ENCODE assay signal across 17 cellular contexts in the genomic region with DNA sequence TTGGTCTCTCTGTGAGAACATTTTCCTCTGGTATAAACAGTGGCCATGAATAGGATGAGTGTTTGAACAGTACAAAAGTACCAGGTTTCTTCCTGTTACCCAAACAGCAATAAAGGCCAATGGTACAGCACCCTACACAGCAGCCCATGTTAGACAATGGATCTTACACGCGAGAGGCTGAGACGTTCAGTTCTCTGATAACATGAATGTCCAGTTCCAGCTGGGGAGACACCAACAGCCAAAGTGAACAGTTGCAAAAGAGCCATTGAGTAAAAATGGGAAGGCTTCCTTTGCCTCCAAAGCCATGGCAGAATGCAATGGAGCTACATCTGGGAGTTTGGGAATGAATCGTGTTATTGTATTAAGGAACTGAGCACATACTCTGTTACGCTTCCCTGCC.
A peak's percentile ranks its signal among the peaks of the same experiment; 100 is the strongest.
DNase-seq lines count a peak whose midpoint lies in the region; ATAC-seq and TF ChIP-seq lines count a peak whose summit lies in the region.
"Had no signal": no experiment of that assay in that cellular context is flagged by ENCODE, and none has a peak within 500 bp of the region (broad histone marks: within the 10 kb centered on the region; RNA-seq: fewer than 3 reads in every experiment).

No MANE protein-coding gene starts in this region.

- no peaks in the 10 kb centered on the region for H3K9me2 ChIP-seq in SK-N-SH

- H3K36me3 ChIP-seq in SK-N-SH (replicated peaks in 1 of 2; ENCODE audit: control insufficient read depth in 1 of 2, insufficient read depth in 2 of 2, low read length in 1 of 2): no peaks in the 10 kb centered on the region
- no peaks in the 10 kb centered on the region for H3K36me3 ChIP-seq in stomach
- H3K36me3 ChIP-seq: BLaER1 treated with 17β-estradiol and CSF1 and Interleukin-3, amounts not matched to agents 10 nM and 100 nM; SJCRH30 had no signal

- TF ChIP-seq EP300 in SK-N-SH (IDR thresholded peaks at IDR 0.05; ENCODE audit: borderline replicate concordance in 1 of 2, low read depth in 1 of 2, low read length in 1 of 2) (no peak), stomach (IDR thresholded peaks at IDR 0.05) (no peak)

- no peak for TF ChIP-seq POLR2A in stomach (IDR thresholded peaks at IDR 0.05)

- peak overlapping the region; percentile 17 for H3K27ac ChIP-seq in foreskin keratinocyte
- H3K27ac ChIP-seq in SK-N-SH (ENCODE audit: low read depth in 2 of 2, low read length in 1 of 2): no peak overlapping the region
- H3K27ac ChIP-seq in stomach: no peak overlapping the region
- H3K27ac ChIP-seq: BLaER1 treated with 17β-estradiol and CSF1 and Interleukin-3, amounts not matched to agents 10 nM and 100 nM; KMS-11; SJCRH30 had no signal

- intact Hi-C loops in stomach (cut with DNase I; ENCODE audit: low total_unique reads): no loop called here

- no peak for ATAC-seq in foreskin keratinocyte
- ATAC-seq: activated naive CD4-positive, alpha-beta T cell treated with anti-CD3 and anti-CD28 coated beads, Interleukin-2, amount 50 U/mL, for 72 hours; effector memory CD8-positive, alpha-beta T cell; left lobe of liver had no signal

- H3K4me1 ChIP-seq in foreskin keratinocyte (peaks cover 4% of the 10 kb centered on the region), SK-N-SH (ENCODE audit: control insufficient read depth in 1 of 2, insufficient read depth in 2 of 2, low read depth in 1 of 2, low read length in 1 of 2) (no peaks in the 10 kb centered on the region), stomach (no peaks in the 10 kb centered on the region)
- H3K4me1 ChIP-seq: SJCRH30 had no signal

- H3K27me3 ChIP-seq in foreskin keratinocyte: no peaks in the 10 kb centered on the region
- H3K27me3 ChIP-seq in SK-N-SH (ENCODE audit: insufficient read depth): no peaks in the 10 kb centered on the region
- no peaks in the 10 kb centered on the region for H3K27me3 ChIP-seq in stomach
- H3K27me3 ChIP-seq: BLaER1 treated with 17β-estradiol and CSF1 and Interleukin-3, amounts not matched to agents 10 nM and 100 nM; SJCRH30 had no signal

- H3F3A ChIP-seq in SK-N-SH (replicated peaks; ENCODE audit: insufficient read depth): no peaks in the 10 kb centered on the region

- peak; percentile 85 for DNase-seq in NCI-H1092 treated with DMSO at 0.1 percent for 48 hours (lab: John Stamatoyannopoulos, UW)
- DNase-seq in NCI-H510A (lab: John Stamatoyannopoulos, UW): peak; percentile 19
- DNase-seq in foreskin keratinocyte: no peak
- peak; percentile 98 for DNase-seq in putamen (ENCODE audit: low spot score)
- no peak for DNase-seq in NCI-H226
- DNase-seq in SK-N-SH: no peak
- DNase-seq in stomach: no peak
- DNase-seq: activated CD4-positive, alpha-beta T cell treated with anti-CD3 and anti-CD28 coated beads for 4 hours; DND-41; effector memory CD8-positive, alpha-beta T cell; NCI-H187; SJCRH30; T-helper 9 cell had no signal

- TF ChIP-seq CTCF in foreskin keratinocyte (conservative IDR thresholded peaks at IDR 0.05) (no peak), SK-N-SH (IDR thresholded peaks at IDR 0.05) (no peak), stomach (IDR thresholded peaks at IDR 0.05) (no peak)

- H3K4me3 ChIP-seq in SK-N-SH (ENCODE audit: low read depth in 2 of 2, low read length in 1 of 2) (no peak overlapping the region), stomach (no peak overlapping the region)
- H3K4me3 ChIP-seq: BLaER1 treated with 17β-estradiol and CSF1 and Interleukin-3, amounts not matched to agents 10 nM and 100 nM; SJCRH30 had no signal

- no peak overlapping the region for H2AFZ ChIP-seq in SK-N-SH (ENCODE audit: low read depth)

- 90% methylated on average over 5 of the region's 5 CpGs for WGBS in SK-N-SH (ENCODE audit: low lambda C conversion rate)
- 76 to 92% (median 80%) methylated on average over 5 of the region's 5 CpGs for WGBS in stomach, 5 donors

- POLR2A ChIA-PET in SK-N-SH (lab: Yijun Ruan, JAX): no interaction called here

- no peak for TF ChIP-seq RAD21 in SK-N-SH (IDR thresholded peaks at IDR 0.05; ENCODE audit: low read length)

- H3K4me2 ChIP-seq in SK-N-SH: no peak overlapping the region
- H3K4me2 ChIP-seq: BLaER1 treated with 17β-estradiol and CSF1 and Interleukin-3, amounts not matched to agents 10 nM and 100 nM; KMS-11 had no signal

- H3K9me3 ChIP-seq in SK-N-SH: no peaks in the 10 kb centered on the region
- no peaks in the 10 kb centered on the region for H3K9me3 ChIP-seq in stomach
- H3K9me3 ChIP-seq: SJCRH30 had no signal

- H4K20me1 ChIP-seq in SK-N-SH (ENCODE audit: insufficient read depth): no peaks in the 10 kb centered on the region
- H4K20me1 ChIP-seq: BLaER1 treated with 17β-estradiol and CSF1 and Interleukin-3, amounts not matched to agents 10 nM and 100 nM had no signal

- no peak overlapping the region for H3K9ac ChIP-seq in SK-N-SH
- H3K9ac ChIP-seq: BLaER1 treated with 17β-estradiol and CSF1 and Interleukin-3, amounts not matched to agents 10 nM and 100 nM; KMS-11 had no signal

- no peaks in the 10 kb centered on the region for H3K79me2 ChIP-seq in SK-N-SH (ENCODE audit: insufficient read depth)

- CTCF ChIA-PET in SK-N-SH (lab: Yijun Ruan, JAX): interaction anchor here (1.4 kb wide), 1 partner anchor 15 kb away, joined by 4 read pairs; no protein-coding TSS in a partner anchor

TF ChIP-seq in SK-N-SH, 30 proteins besides CTCF, POLR2A, EP300 and RAD21:
- TF ChIP-seq GABPA (IDR thresholded peaks at IDR 0.05; ENCODE audit: low read depth) (no peak), MXI1 (IDR thresholded peaks at IDR 0.05; ENCODE audit: low read depth, low read length) (no peak), POLR2AphosphoS5 (IDR thresholded peaks at IDR 0.05; ENCODE audit: low read depth, low read length) (no peak), MEF2A (IDR thresholded peaks at IDR 0.05; ENCODE audit: borderline replicate concordance, low read depth) (no peak), FOXM1 (IDR thresholded peaks at IDR 0.05; ENCODE audit: low read depth) (no peak), RFX5 (IDR thresholded peaks at IDR 0.05; ENCODE audit: low read length) (no peak), GATA2 (CRISPR knock-in tag; IDR thresholded peaks at IDR 0.05) (no peak), RCOR1 (IDR thresholded peaks at IDR 0.05; ENCODE audit: low read length) (no peak), ELF1 (IDR thresholded peaks at IDR 0.05) (no peak), SIN3A (IDR thresholded peaks at IDR 0.05; ENCODE audit: borderline replicate concordance, low read depth, low read length) (no peak)
- TF ChIP-seq, protein P1, sequence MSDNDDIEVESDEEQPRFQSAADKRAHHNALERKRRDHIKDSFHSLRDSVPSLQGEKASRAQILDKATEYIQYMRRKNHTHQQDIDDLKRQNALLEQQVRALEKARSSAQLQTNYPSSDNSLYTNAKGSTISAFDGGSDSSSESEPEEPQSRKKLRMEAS (IDR thresholded peaks at IDR 0.05; ENCODE audit: low read depth): no peak
- TF ChIP-seq, protein P2, sequence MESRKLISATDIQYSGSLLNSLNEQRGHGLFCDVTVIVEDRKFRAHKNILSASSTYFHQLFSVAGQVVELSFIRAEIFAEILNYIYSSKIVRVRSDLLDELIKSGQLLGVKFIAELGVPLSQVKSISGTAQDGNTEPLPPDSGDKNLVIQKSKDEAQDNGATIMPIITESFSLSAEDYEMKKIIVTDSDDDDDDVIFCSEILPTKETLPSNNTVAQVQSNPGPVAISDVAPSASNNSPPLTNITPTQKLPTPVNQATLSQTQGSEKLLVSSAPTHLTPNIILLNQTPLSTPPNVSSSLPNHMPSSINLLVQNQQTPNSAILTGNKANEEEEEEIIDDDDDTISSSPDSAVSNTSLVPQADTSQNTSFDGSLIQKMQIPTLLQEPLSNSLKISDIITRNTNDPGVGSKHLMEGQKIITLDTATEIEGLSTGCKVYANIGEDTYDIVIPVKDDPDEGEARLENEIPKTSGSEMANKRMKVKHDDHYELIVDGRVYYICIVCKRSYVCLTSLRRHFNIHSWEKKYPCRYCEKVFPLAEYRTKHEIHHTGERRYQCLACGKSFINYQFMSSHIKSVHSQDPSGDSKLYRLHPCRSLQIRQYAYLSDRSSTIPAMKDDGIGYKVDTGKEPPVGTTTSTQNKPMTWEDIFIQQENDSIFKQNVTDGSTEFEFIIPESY (IDR thresholded peaks at IDR 0.05; ENCODE audit: borderline replicate concordance, low read depth): no peak
- TF ChIP-seq, protein P3, sequence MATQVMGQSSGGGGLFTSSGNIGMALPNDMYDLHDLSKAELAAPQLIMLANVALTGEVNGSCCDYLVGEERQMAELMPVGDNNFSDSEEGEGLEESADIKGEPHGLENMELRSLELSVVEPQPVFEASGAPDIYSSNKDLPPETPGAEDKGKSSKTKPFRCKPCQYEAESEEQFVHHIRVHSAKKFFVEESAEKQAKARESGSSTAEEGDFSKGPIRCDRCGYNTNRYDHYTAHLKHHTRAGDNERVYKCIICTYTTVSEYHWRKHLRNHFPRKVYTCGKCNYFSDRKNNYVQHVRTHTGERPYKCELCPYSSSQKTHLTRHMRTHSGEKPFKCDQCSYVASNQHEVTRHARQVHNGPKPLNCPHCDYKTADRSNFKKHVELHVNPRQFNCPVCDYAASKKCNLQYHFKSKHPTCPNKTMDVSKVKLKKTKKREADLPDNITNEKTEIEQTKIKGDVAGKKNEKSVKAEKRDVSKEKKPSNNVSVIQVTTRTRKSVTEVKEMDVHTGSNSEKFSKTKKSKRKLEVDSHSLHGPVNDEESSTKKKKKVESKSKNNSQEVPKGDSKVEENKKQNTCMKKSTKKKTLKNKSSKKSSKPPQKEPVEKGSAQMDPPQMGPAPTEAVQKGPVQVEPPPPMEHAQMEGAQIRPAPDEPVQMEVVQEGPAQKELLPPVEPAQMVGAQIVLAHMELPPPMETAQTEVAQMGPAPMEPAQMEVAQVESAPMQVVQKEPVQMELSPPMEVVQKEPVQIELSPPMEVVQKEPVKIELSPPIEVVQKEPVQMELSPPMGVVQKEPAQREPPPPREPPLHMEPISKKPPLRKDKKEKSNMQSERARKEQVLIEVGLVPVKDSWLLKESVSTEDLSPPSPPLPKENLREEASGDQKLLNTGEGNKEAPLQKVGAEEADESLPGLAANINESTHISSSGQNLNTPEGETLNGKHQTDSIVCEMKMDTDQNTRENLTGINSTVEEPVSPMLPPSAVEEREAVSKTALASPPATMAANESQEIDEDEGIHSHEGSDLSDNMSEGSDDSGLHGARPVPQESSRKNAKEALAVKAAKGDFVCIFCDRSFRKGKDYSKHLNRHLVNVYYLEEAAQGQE (IDR thresholded peaks at IDR 0.05; ENCODE audit: low read depth, low read length): no peak
- TF ChIP-seq, protein P4, sequence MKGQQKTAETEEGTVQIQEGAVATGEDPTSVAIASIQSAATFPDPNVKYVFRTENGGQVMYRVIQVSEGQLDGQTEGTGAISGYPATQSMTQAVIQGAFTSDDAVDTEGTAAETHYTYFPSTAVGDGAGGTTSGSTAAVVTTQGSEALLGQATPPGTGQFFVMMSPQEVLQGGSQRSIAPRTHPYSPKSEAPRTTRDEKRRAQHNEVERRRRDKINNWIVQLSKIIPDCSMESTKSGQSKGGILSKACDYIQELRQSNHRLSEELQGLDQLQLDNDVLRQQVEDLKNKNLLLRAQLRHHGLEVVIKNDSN (IDR thresholded peaks at IDR 0.05; ENCODE audit: borderline replicate concordance, low read depth): no peak

Comparison
In these comparisons a context has a peak if more than half of its experiments do, and no peak if none do; other contexts are left out.
1. DNase-seq: peak in NCI-H1092 treated with DMSO at 0.1 percent for 48 hours (single experiment), NCI-H510A (single experiment) and putamen (single experiment); none in foreskin keratinocyte (0 of 2), NCI-H226 (single experiment), SK-N-SH (single experiment) and stomach (single experiment).